ENCODE assay signal across 24 cellular contexts in the genomic region with DNA sequence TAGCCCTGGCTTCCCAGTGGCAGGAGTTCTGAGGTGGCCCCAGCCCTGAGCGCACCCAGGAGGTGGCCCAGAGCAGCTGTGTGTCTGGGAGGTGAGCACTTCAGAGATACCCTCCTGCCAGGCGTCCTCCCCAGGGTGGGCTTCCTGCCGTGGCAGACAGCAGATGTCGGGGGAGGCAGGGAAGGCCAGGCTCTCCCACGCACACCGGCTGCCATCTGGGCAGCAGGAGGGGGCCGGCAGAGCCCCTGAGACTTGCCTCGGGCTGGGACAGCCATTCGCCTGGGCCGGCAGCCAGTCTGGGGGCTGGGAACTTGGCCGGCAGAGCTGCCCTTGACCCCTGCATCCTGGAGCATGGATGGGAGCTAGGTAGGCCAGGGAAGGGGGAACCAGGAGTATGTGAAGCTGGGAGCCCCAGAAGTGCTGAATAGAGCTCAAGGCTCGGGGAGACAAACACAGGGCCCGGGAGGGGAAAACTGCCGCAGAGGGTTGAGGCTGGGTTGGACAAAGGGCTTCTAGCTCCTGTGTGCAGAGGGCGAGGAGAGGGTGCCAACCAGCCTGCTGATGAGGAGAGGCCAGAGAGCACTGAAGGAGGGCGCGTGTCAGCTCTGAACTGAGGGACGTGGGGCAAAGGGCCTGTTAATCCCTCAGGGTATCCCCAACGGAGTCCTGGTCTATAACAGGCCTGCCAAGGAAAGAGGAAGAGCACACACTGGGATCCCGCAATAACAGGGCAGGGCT.
DNase-seq lines count a peak whose midpoint lies in the region; ATAC-seq, FAIRE-seq and TF ChIP-seq lines count a peak whose summit lies in the region.
"Had no signal": no experiment of that assay in that cellular context is flagged by ENCODE, and none has a peak within 500 bp of the region (broad histone marks: within the 10 kb centered on the region; RNA-seq: fewer than 3 reads in every experiment).

No MANE protein-coding gene starts in this region.

- peaks cover 25% of the 10 kb centered on the region for H3K27me3 Mint-ChIP-seq in glutamatergic neuron (ENCODE audit: unreplicated experiment)
- H3K27me3 Mint-ChIP-seq: activated CD8-positive, alpha-beta T cell treated with anti-CD3 and anti-CD28 coated beads for 36 hours; activated naive CD8-positive, alpha-beta T cell treated with anti-CD3 and anti-CD28 coated beads for 36 hours; CD4-positive, CD25-positive, alpha-beta regulatory T cell had no signal

- peak overlapping the region; percentile 17 for H3K27ac ChIP-seq in temporal lobe (ENCODE audit: low read depth, low read length)
- H3K27ac ChIP-seq: 22Rv1, esophagus squamous epithelium, suprapubic skin, vagina had no signal

- no peak for ATAC-seq in esophagus mucosa
- ATAC-seq: activated CD8-positive, alpha-beta T cell treated with anti-CD3 and anti-CD28 coated beads for 36 hours; sciatic nerve had no signal

- DNase-seq in NCI-H146 (lab: John Stamatoyannopoulos, UW), result peak; percentile 19
- no peak for DNase-seq in NCI-H146 treated with DMSO at 0.1 percent for 48 hours (lab: John Stamatoyannopoulos, UW; ENCODE audit: unreplicated experiment)
- DNase-seq in NCI-H2171 treated with DMSO at 0.1 percent for 48 hours (lab: John Stamatoyannopoulos, UW), result peak; percentile 94
- DNase-seq in glutamatergic neuron, result peak; percentile 67
- DNase-seq in frontal cortex (ENCODE audit: low spot score in 2 of 2), result no peak
- no peak for DNase-seq in NCI-H128 (lab: John Stamatoyannopoulos, UW; ENCODE audit: unreplicated experiment)
- DNase-seq: activated CD8-positive, alpha-beta T cell treated with anti-CD3 and anti-CD28 coated beads for 36 hours; activated effector memory CD4-positive, alpha-beta T cell treated with Interleukin-2 at 50 U/mL for 16 hours; activated naive CD8-positive, alpha-beta T cell treated with anti-CD3 and anti-CD28 coated beads for 36 hours; CD4-positive, CD25-positive, alpha-beta regulatory T cell; esophagus squamous epithelium; foreskin melanocyte; IMR-90; mammary epithelial cell; NCI-H1105 treated with DMSO at 0.1 percent for 48 hours; NCI-H510A; stimulated activated naive CD4-positive, alpha-beta T cell had no signal

- peak overlapping the region; percentile 80 for H3K27ac Mint-ChIP-seq in glutamatergic neuron (ENCODE audit: unreplicated experiment)
- H3K27ac Mint-ChIP-seq: activated CD8-positive, alpha-beta T cell treated with anti-CD3 and anti-CD28 coated beads for 36 hours; activated naive CD8-positive, alpha-beta T cell treated with anti-CD3 and anti-CD28 coated beads for 36 hours; CD4-positive, CD25-positive, alpha-beta regulatory T cell had no signal

- peaks cover 50% of the 10 kb centered on the region for H3K4me1 Mint-ChIP-seq in glutamatergic neuron (ENCODE audit: low read depth, unreplicated experiment)

- no peak for TF ChIP-seq CTCF in glutamatergic neuron (IDR thresholded peaks at IDR 0.05; ENCODE audit: partially characterized antibody, unreplicated experiment)

- H3K9me3 Mint-ChIP-seq in glutamatergic neuron (ENCODE audit: unreplicated experiment), result peaks cover 30% of the 10 kb centered on the region
- H3K9me3 Mint-ChIP-seq: activated CD8-positive, alpha-beta T cell treated with anti-CD3 and anti-CD28 coated beads for 36 hours; activated naive CD8-positive, alpha-beta T cell treated with anti-CD3 and anti-CD28 coated beads for 36 hours had no signal

- H3K4me3 Mint-ChIP-seq in glutamatergic neuron (ENCODE audit: unreplicated experiment), result peak overlapping the region; percentile 46
- H3K4me3 Mint-ChIP-seq: activated CD8-positive, alpha-beta T cell treated with anti-CD3 and anti-CD28 coated beads for 36 hours; activated naive CD8-positive, alpha-beta T cell treated with anti-CD3 and anti-CD28 coated beads for 36 hours; CD4-positive, CD25-positive, alpha-beta regulatory T cell had no signal

- no peak for FAIRE-seq in frontal cortex (lab: Jason Lieb, UNC)
- FAIRE-seq: GM12891 had no signal

- H3K36me3 Mint-ChIP-seq in glutamatergic neuron (ENCODE audit: unreplicated experiment), result peaks cover 8% of the 10 kb centered on the region
- H3K36me3 Mint-ChIP-seq: activated naive CD8-positive, alpha-beta T cell treated with anti-CD3 and anti-CD28 coated beads for 36 hours; CD4-positive, CD25-positive, alpha-beta regulatory T cell had no signal

Comparison
In these comparisons a context has a peak if more than half of its experiments do, and no peak if none do; other contexts are left out.
1. DNase-seq: peak in NCI-H146 (single experiment), NCI-H2171 treated with DMSO at 0.1 percent for 48 hours (single experiment) and glutamatergic neuron (single experiment); none in NCI-H146 treated with DMSO at 0.1 percent for 48 hours (single experiment), frontal cortex (0 of 2) and NCI-H128 (single experiment).